9 cellular contexts compared by ENCODE assay signal in genomic region chr19:3850320-3850972, GRCh38. TPM values are rescaled to one million over a fixed set of nuclear protein-coding genes. Genes with fewer than 3 reads are reported as not detected.
"Had no signal": no experiment of that assay in that cellular context is flagged by ENCODE, and none has a peak within 500 bp of the region (broad histone marks: within the 10 kb centered on the region; RNA-seq: fewer than 3 reads in every experiment).

No MANE protein-coding gene starts in this region.

- H3K9me3 ChIP-seq: HAP-1 had no signal

- H3K36me3 ChIP-seq: HAP-1 had no signal

- H3K4me3 ChIP-seq: GM23338, HAP-1 had no signal

- H2AFZ ChIP-seq: GM23338 had no signal

- H3K27ac Mint-ChIP-seq: GM23338 had no signal

- H3K4me2 ChIP-seq: GM23338 had no signal

- DNase-seq: KG1 had no signal

- H3K4me1 Mint-ChIP-seq: GM23338 had no signal

- H3K36me3 Mint-ChIP-seq: IgD-negative memory B cell had no signal

- H3K27me3 Mint-ChIP-seq: IgD-negative memory B cell had no signal

- H3K4me1 ChIP-seq: HAP-1 had no signal

- H3K4me3 Mint-ChIP-seq: GM23338 had no signal

- ATAC-seq: HCT116 had no signal

- FAIRE-seq: H1, H54, HTR-8/SVneo had no signal

RNA-seq across cellular contexts. Expression of gene ZFR2, which starts 18.4 kb away (rescaled TPM):
- total RNA-seq: HT-29 had no signal

RNA-seq across cellular contexts. Expression of gene ATCAY, which starts 30.0 kb away (rescaled TPM):
- total RNA-seq: HT-29 had no signal
- polyA plus RNA-seq: IgD-negative memory B cell had no signal
